Comparison of ENCODE assay signal across 1 cellular context in the genomic region with DNA sequence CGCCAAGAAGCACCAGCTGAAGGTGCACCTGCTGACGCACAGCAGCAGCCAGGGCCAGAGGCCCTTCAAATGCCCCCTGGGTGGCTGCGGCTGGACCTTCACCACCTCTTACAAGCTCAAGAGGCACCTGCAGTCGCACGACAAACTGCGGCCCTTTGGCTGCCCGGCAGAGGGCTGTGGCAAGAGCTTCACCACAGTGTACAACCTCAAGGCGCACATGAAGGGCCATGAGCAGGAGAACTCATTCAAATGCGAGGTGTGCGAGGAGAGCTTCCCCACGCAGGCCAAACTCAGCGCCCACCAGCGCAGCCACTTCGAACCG.
TF ChIP-seq lines count a peak whose summit lies in the region.

No MANE protein-coding gene starts in this region.

TF ChIP-seq in HepG2, 621 proteins besides CTCF, POLR2A, EP300 and RAD21:
- TF ChIP-seq, protein P1, sequence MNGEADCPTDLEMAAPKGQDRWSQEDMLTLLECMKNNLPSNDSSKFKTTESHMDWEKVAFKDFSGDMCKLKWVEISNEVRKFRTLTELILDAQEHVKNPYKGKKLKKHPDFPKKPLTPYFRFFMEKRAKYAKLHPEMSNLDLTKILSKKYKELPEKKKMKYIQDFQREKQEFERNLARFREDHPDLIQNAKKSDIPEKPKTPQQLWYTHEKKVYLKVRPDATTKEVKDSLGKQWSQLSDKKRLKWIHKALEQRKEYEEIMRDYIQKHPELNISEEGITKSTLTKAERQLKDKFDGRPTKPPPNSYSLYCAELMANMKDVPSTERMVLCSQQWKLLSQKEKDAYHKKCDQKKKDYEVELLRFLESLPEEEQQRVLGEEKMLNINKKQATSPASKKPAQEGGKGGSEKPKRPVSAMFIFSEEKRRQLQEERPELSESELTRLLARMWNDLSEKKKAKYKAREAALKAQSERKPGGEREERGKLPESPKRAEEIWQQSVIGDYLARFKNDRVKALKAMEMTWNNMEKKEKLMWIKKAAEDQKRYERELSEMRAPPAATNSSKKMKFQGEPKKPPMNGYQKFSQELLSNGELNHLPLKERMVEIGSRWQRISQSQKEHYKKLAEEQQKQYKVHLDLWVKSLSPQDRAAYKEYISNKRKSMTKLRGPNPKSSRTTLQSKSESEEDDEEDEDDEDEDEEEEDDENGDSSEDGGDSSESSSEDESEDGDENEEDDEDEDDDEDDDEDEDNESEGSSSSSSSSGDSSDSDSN (CRISPR knock-in tag; IDR thresholded peaks at IDR 0.05): 0 out of 2 replicates have a peak, but pooled peaks have one; percentile 3
- TF ChIP-seq STAG1 (CRISPR knock-in tag; IDR thresholded peaks at IDR 0.05): peak; percentile 27; the same call in 1 of the 2 replicates
- TF ChIP-seq, protein P2, sequence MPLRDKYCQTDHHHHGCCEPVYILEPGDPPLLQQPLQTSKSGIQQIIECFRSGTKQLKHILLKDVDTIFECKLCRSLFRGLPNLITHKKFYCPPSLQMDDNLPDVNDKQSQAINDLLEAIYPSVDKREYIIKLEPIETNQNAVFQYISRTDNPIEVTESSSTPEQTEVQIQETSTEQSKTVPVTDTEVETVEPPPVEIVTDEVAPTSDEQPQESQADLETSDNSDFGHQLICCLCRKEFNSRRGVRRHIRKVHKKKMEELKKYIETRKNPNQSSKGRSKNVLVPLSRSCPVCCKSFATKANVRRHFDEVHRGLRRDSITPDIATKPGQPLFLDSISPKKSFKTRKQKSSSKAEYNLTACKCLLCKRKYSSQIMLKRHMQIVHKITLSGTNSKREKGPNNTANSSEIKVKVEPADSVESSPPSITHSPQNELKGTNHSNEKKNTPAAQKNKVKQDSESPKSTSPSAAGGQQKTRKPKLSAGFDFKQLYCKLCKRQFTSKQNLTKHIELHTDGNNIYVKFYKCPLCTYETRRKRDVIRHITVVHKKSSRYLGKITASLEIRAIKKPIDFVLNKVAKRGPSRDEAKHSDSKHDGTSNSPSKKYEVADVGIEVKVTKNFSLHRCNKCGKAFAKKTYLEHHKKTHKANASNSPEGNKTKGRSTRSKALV (CRISPR knock-in tag; IDR thresholded peaks at IDR 0.05): peak; percentile 33; the same call in 1 of the 2 replicates
- TF ChIP-seq, protein P3, sequence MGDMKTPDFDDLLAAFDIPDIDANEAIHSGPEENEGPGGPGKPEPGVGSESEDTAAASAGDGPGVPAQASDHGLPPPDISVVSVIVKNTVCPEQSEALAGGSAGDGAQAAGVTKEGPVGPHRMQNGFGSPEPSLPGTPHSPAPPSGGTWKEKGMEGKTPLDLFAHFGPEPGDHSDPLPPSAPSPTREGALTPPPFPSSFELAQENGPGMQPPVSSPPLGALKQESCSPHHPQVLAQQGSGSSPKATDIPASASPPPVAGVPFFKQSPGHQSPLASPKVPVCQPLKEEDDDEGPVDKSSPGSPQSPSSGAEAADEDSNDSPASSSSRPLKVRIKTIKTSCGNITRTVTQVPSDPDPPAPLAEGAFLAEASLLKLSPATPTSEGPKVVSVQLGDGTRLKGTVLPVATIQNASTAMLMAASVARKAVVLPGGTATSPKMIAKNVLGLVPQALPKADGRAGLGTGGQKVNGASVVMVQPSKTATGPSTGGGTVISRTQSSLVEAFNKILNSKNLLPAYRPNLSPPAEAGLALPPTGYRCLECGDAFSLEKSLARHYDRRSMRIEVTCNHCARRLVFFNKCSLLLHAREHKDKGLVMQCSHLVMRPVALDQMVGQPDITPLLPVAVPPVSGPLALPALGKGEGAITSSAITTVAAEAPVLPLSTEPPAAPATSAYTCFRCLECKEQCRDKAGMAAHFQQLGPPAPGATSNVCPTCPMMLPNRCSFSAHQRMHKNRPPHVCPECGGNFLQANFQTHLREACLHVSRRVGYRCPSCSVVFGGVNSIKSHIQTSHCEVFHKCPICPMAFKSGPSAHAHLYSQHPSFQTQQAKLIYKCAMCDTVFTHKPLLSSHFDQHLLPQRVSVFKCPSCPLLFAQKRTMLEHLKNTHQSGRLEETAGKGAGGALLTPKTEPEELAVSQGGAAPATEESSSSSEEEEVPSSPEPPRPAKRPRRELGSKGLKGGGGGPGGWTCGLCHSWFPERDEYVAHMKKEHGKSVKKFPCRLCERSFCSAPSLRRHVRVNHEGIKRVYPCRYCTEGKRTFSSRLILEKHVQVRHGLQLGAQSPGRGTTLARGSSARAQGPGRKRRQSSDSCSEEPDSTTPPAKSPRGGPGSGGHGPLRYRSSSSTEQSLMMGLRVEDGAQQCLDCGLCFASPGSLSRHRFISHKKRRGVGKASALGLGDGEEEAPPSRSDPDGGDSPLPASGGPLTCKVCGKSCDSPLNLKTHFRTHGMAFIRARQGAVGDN (CRISPR knock-in tag; IDR thresholded peaks at IDR 0.05): peak; percentile 52
- TF ChIP-seq SALL1 (CRISPR knock-in tag; IDR thresholded peaks at IDR 0.05): peak; percentile 21; the same call in 1 of the 2 replicates
